In the genomic region with DNA sequence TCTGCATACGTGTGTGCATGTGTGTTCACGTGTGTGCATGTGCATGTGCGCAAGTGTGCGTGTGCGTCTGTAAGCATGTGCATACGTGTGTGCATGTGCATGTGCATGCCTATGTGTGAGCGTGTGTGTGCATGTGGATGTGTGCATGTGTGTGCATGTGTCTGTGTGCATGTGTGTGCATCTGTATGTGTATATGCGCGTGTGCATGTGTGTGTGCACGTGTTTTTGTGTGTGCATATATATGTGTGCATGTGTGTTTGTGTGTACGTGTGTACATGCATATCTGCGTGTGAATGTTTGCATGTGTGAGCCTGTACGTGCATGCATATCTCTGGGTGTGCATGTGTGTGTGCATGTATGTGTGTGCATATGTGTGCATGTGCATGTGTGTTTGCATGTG, we compare ENCODE assay signal across 1 cellular context.
TF ChIP-seq lines count a peak whose summit lies in the region.

No MANE protein-coding gene starts in this region.

TF ChIP-seq in IMR-90, 13 proteins besides CTCF, POLR2A, EP300 and RAD21 (continued from another document):
- TF ChIP-seq MAFK (IDR thresholded peaks at IDR 0.05; ENCODE audit: low read depth, low read length) (no peak), SMC3 (IDR thresholded peaks at IDR 0.05; ENCODE audit: low read depth, low read length) (no peak), FOS (IDR thresholded peaks at IDR 0.05; ENCODE audit: low read depth, low read length) (no peak)
TF ChIP-seq in IMR-90: peak in this region for 0.
